1 cellular context compared by ENCODE assay signal in genomic region chr1:914253-914890, GRCh38.
TF ChIP-seq lines count a peak whose summit lies in the region.

No MANE protein-coding gene starts in this region.

TF ChIP-seq in HepG2, 621 proteins besides CTCF, POLR2A, EP300 and RAD21:
- TF ChIP-seq AKAP8 (CRISPR knock-in tag; IDR thresholded peaks at IDR 0.05), result no peak
- no peak for TF ChIP-seq EZH2 (conservative IDR thresholded peaks at IDR 0.05; ENCODE audit: low read depth, low read length)
- TF ChIP-seq, protein P1, sequence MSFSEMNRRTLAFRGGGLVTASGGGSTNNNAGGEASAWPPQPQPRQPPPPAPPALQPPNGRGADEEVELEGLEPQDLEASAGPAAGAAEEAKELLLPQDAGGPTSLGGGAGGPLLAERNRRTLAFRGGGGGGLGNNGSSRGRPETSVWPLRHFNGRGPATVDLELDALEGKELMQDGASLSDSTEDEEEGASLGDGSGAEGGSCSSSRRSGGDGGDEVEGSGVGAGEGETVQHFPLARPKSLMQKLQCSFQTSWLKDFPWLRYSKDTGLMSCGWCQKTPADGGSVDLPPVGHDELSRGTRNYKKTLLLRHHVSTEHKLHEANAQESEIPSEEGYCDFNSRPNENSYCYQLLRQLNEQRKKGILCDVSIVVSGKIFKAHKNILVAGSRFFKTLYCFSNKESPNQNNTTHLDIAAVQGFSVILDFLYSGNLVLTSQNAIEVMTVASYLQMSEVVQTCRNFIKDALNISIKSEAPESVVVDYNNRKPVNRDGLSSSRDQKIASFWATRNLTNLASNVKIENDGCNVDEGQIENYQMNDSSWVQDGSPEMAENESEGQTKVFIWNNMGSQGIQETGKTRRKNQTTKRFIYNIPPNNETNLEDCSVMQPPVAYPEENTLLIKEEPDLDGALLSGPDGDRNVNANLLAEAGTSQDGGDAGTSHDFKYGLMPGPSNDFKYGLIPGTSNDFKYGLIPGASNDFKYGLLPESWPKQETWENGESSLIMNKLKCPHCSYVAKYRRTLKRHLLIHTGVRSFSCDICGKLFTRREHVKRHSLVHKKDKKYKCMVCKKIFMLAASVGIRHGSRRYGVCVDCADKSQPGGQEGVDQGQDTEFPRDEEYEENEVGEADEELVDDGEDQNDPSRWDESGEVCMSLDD (CRISPR knock-in tag; IDR thresholded peaks at IDR 0.05; ENCODE audit: borderline replicate concordance), result no peak
- no peak for TF ChIP-seq BRCA1 (CRISPR knock-in tag; IDR thresholded peaks at IDR 0.05)
- TF ChIP-seq ZNF205 (CRISPR knock-in tag; IDR thresholded peaks at IDR 0.05), result no peak
- no peak for TF ChIP-seq MED13 (CRISPR knock-in tag; IDR thresholded peaks at IDR 0.05)
TF ChIP-seq in HepG2: peak in this region for 0.
